ENCODE assay signal across 18 cellular contexts in the genomic region with DNA sequence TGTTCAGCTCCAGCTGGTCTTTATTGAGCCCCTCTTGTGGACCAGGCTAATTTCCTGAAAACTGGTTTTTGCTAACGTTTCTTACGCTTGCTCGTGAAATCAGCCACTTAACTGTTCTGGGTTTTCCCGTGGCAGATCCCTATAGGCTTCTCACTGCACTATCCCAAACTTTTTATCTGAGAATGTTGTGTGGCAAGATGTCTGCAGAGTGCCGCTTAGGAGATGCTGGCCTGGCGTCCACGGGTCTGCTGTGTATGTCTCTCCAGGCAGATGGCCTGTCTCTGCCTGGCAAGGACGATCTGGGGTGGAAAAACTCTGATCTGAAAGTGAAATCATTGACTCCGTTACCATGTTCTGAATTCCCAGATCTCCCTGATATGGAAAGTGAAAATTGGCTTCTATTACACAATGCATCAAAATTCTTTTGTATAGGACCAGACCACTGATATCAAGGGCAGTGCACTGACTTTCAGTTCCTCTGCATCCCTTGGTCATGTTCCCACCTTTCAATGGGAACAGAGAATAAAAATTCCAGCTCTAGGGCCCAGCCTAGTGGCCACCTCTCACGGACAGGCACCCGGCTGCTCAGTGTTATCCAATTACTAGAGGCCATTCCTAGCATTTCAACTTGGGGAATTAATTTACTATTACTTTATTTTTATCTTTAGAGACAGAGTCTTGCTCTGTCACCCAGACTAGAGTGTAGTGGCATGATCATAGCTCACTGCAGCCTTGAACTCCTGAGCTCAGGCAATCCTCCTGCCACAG.
A peak's percentile ranks its signal among the peaks of the same experiment; 100 is the strongest.
DNase-seq lines count a peak whose midpoint lies in the region; ATAC-seq and TF ChIP-seq lines count a peak whose summit lies in the region.
"Had no signal": no experiment of that assay in that cellular context is flagged by ENCODE, and none has a peak within 500 bp of the region (broad histone marks: within the 10 kb centered on the region; RNA-seq: fewer than 3 reads in every experiment).

No MANE protein-coding gene starts in this region.

- H3K27me3 Mint-ChIP-seq in WTC11 (ENCODE audit: low read depth), result no peaks in the 10 kb centered on the region
- H3K27me3 Mint-ChIP-seq in neural progenitor cell (ENCODE audit: insufficient read depth, low read depth), result no peaks in the 10 kb centered on the region
- H3K27me3 Mint-ChIP-seq in natural killer cell treated with Interleukin-12 subunit alpha and Interleukin-12 subunit beta and Interleukin-15 and Interleukin-18, amount 100 ng/mL, for 72 hours, result peaks cover 4 to 7% of the 10 kb centered on the region in 2 donors

- H3F3A ChIP-seq in neural progenitor cell (ENCODE audit: low read depth), result no peaks in the 10 kb centered on the region

- ATAC-seq in HCT116 (peak; percentile 65; the same call in 1 of the 2 replicates), WTC11 (peak; percentile 79; the same call in 1 of the 2 replicates), HG03139 (IDR thresholded peaks at IDR 0.05; ENCODE audit: unreplicated experiment) (no peak)
- no peak for ATAC-seq in natural killer cell treated with Interleukin-12 subunit alpha and Interleukin-12 subunit beta and Interleukin-15 and Interleukin-18, amount 100 ng/mL, for 72 hours
- ATAC-seq: GM12878 had no signal

- no peak overlapping the region for H3K27ac ChIP-seq in ACC112 (ENCODE audit: low read depth, low read length)
- H3K27ac ChIP-seq in HCT116 (ENCODE audit: low read depth, low read length), result no peak overlapping the region
- H3K27ac ChIP-seq in neural progenitor cell, result no peak overlapping the region
- H3K27ac ChIP-seq: C4-2B, GM23248, HL-60 had no signal

- H3K9me3 ChIP-seq in HCT116 (ENCODE audit: control insufficient read depth in 1 of 2, insufficient read depth in 1 of 2, low read depth in 1 of 2, low read length in 2 of 2) (no peaks in the 10 kb centered on the region), neural progenitor cell (ENCODE audit: low read depth) (peaks cover 5% of the 10 kb centered on the region)
- H3K9me3 ChIP-seq: BE2C, HAP-1 had no signal

- TF ChIP-seq CTCF in HCT116 (IDR thresholded peaks at IDR 0.05 in 2 of 3, conservative IDR thresholded peaks at IDR 0.05 in 1 of 3; ENCODE audit: borderline replicate concordance in 1 of 3, insufficient read depth in 1 of 3, low read depth in 2 of 3, low read length in 2 of 3) (no peak), WTC11 (IDR thresholded peaks at IDR 0.05) (no peak), neural progenitor cell (IDR thresholded peaks at IDR 0.05) (peak; percentile 20), GM13977 (IDR thresholded peaks at IDR 0.05; ENCODE audit: extremely low read depth, insufficient read depth, missing control alignments) (no peak)

- POLR2A ChIA-PET in HCT116 (lab: Charles Lee), result no interaction called here
- POLR2A ChIA-PET in WTC11 (lab: Charles Lee), result no interaction called here

- in situ Hi-C loops in GM13977 (cut with MboI; ENCODE audit: low pct_unique_long_range_greater_than_20kb, low sequenced_read_pairs, unreplicated experiment), result no loop called here

- 0 out of 2 replicates have a peak, but pooled peaks have one; percentile 10 for TF ChIP-seq RAD21 in HCT116 (IDR thresholded peaks at IDR 0.05; ENCODE audit: low read depth)

- H3K27ac Mint-ChIP-seq in WTC11 (no peak overlapping the region), neural progenitor cell (no peak overlapping the region)
- H3K27ac Mint-ChIP-seq in natural killer cell treated with Interleukin-12 subunit alpha and Interleukin-12 subunit beta and Interleukin-15 and Interleukin-18, amount 100 ng/mL, for 72 hours, result no peak overlapping the region
- H3K27ac Mint-ChIP-seq: CD4-positive, alpha-beta memory T cell; HFFc6 had no signal

- H3K79me2 ChIP-seq in ACC112 (ENCODE audit: control insufficient read depth, insufficient read depth, low read length, unreplicated experiment), result no peaks in the 10 kb centered on the region
- H3K79me2 ChIP-seq in HCT116 (ENCODE audit: insufficient read depth, low read length), result no peaks in the 10 kb centered on the region
- H3K79me2 ChIP-seq in neural progenitor cell (ENCODE audit: low read depth), result no peaks in the 10 kb centered on the region

- H3K4me1 Mint-ChIP-seq in WTC11 (peaks cover 16% of the 10 kb centered on the region), neural progenitor cell (no peaks in the 10 kb centered on the region)
- peaks cover 4 to 5% of the 10 kb centered on the region in 2 donors for H3K4me1 Mint-ChIP-seq in natural killer cell treated with Interleukin-12 subunit alpha and Interleukin-12 subunit beta and Interleukin-15 and Interleukin-18, amount 100 ng/mL, for 72 hours (ENCODE audit: low read depth in 2 of 2)
- H3K4me1 Mint-ChIP-seq: CD4-positive, alpha-beta memory T cell had no signal

- RAD21 ChIA-PET in HCT116 (lab: Charles Lee; ENCODE audit: low non-redundant PET in 1 of 2, low total read pairs in 2 of 2, uncharacterized antibody in 2 of 2, unreplicated experiment in 2 of 2), result no interaction called here

- BruUV-seq in HCT116 (replicated peaks; lab: Mats Ljungman, UMichigan), result no TSS peak

- H3K4me2 ChIP-seq in HCT116 (ENCODE audit: low read length) (no peak overlapping the region), neural progenitor cell (no peak overlapping the region)

- no peak for DNase-seq in HCT116 (ENCODE audit: low read depth, low spot score)
- DNase-seq in WTC11 (ENCODE audit: low spot score), result no peak
- DNase-seq in neural progenitor cell (ENCODE audit: low spot score), result no peak
- DNase-seq in GM13977 (ENCODE audit: low spot score), result no peak
- DNase-seq in natural killer cell treated with Interleukin-12 subunit alpha and Interleukin-12 subunit beta and Interleukin-15 and Interleukin-18, amount 100 ng/mL, for 72 hours (ENCODE audit: low spot score), result no peak
- DNase-seq: BE2C; CD4-positive, alpha-beta memory T cell; DMS79; GM23248; HFFc6; IMR-90; KBM-7 had no signal

- H3K36me3 Mint-ChIP-seq in WTC11 (peaks cover 15% of the 10 kb centered on the region), neural progenitor cell (peaks cover 1% of the 10 kb centered on the region)
- H3K36me3 Mint-ChIP-seq in natural killer cell treated with Interleukin-12 subunit alpha and Interleukin-12 subunit beta and Interleukin-15 and Interleukin-18, amount 100 ng/mL, for 72 hours, result no peaks in the 10 kb centered on the region

- CTCF ChIA-PET in HCT116 (lab: Charles Lee), result interaction anchor here (0.9 kb wide), 1 partner anchor 10 kb away, joined by 3 read pairs; no protein-coding TSS in a partner anchor
- CTCF ChIA-PET in WTC11 (lab: Charles Lee), result interaction anchor here (0.8 to 1.7 kb wide), 5 partner anchors 9 to 75 kb away, joined by 3 to 9 read pairs (median 4); no protein-coding TSS in a partner anchor

- H3K4me3 Mint-ChIP-seq in WTC11 (no peak overlapping the region), neural progenitor cell (no peak overlapping the region)
- H3K4me3 Mint-ChIP-seq in natural killer cell treated with Interleukin-12 subunit alpha and Interleukin-12 subunit beta and Interleukin-15 and Interleukin-18, amount 100 ng/mL, for 72 hours, result no peak overlapping the region
- H3K4me3 Mint-ChIP-seq: CD4-positive, alpha-beta memory T cell; HFFc6 had no signal

- H3K36me3 ChIP-seq in ACC112 (ENCODE audit: insufficient read depth, low read length) (no peaks in the 10 kb centered on the region), HCT116 (ENCODE audit: control insufficient read depth in 1 of 2, insufficient read depth in 2 of 2, low read length in 2 of 2) (no peaks in the 10 kb centered on the region), neural progenitor cell (no peaks in the 10 kb centered on the region)
- H3K36me3 ChIP-seq: BE2C, HAP-1 had no signal

- H4K20me1 ChIP-seq in HCT116 (ENCODE audit: insufficient read depth) (no peaks in the 10 kb centered on the region), neural progenitor cell (ENCODE audit: low read depth) (no peaks in the 10 kb centered on the region)

- peak overlapping the region; percentile 56; the same call in 1 of the 2 replicates for H3K4me3 ChIP-seq in ACC112 (ENCODE audit: low read depth, low read length)
- H3K4me3 ChIP-seq in HCT116 (replicated peaks in 1 of 2; ENCODE audit: low read depth in 1 of 2, low read length in 2 of 2), result no peak overlapping the region
- no peak overlapping the region for H3K4me3 ChIP-seq in neural progenitor cell
- H3K4me3 ChIP-seq: GM12878, GM23248, HAP-1 had no signal

- H2AFZ ChIP-seq in ACC112 (ENCODE audit: low read length, unreplicated experiment) (no peak overlapping the region), HCT116 (ENCODE audit: low read depth, low read length, poor library complexity, severe bottlenecking) (no peak overlapping the region), neural progenitor cell (replicated peaks) (no peak overlapping the region)
- H2AFZ ChIP-seq: GM23248 had no signal

- no peak for TF ChIP-seq POLR2A in HCT116 (IDR thresholded peaks at IDR 0.05; ENCODE audit: borderline replicate concordance, extremely low read depth, insufficient read depth, insufficient read length)

- no peak overlapping the region for H3K9ac ChIP-seq in HCT116 (ENCODE audit: low read length)
- no peak overlapping the region for H3K9ac ChIP-seq in neural progenitor cell
- H3K9ac ChIP-seq: GM23248 had no signal

- intact Hi-C loops in HCT116 (cut with micrococcal nuclease), result no loop called here

- H3K4me1 ChIP-seq in ACC112 (ENCODE audit: control insufficient read depth, insufficient read depth, low read length, unreplicated experiment) (no peaks in the 10 kb centered on the region), HCT116 (ENCODE audit: control insufficient read depth in 1 of 2, insufficient read depth in 2 of 2, low read length in 2 of 2) (no peaks in the 10 kb centered on the region), neural progenitor cell (no peaks in the 10 kb centered on the region)
- H3K4me1 ChIP-seq: BE2C, HAP-1 had no signal

- no peaks in the 10 kb centered on the region for H3K9me2 ChIP-seq in HCT116 (ENCODE audit: insufficient read depth)

- peaks cover 35% of the 10 kb centered on the region for H3K27me3 ChIP-seq in ACC112 (ENCODE audit: insufficient read depth, low read length)
- no peaks in the 10 kb centered on the region for H3K27me3 ChIP-seq in HCT116 (ENCODE audit: insufficient read depth, low read length)
- H3K27me3 ChIP-seq in neural progenitor cell, result no peaks in the 10 kb centered on the region
- H3K27me3 ChIP-seq: BE2C had no signal

- H3K9me3 Mint-ChIP-seq in WTC11 (peaks cover 16% of the 10 kb centered on the region), neural progenitor cell (peaks cover 6% of the 10 kb centered on the region)
- no peaks in the 10 kb centered on the region for H3K9me3 Mint-ChIP-seq in natural killer cell treated with Interleukin-12 subunit alpha and Interleukin-12 subunit beta and Interleukin-15 and Interleukin-18, amount 100 ng/mL, for 72 hours
- H3K9me3 Mint-ChIP-seq: HFFc6 had no signal

TF ChIP-seq in HCT116, 20 proteins besides CTCF, POLR2A, EP300 and RAD21 (continues in another document):
- TF ChIP-seq TCF7L2 (IDR thresholded peaks at IDR 0.05; ENCODE audit: borderline replicate concordance, extremely low read depth, insufficient read depth, insufficient read length) (no peak), EZH2 (IDR thresholded peaks at IDR 0.05) (no peak)

Comparison
In these comparisons a context has a peak if more than half of its experiments do, and no peak if none do; other contexts are left out.
1. ATAC-seq: peak in HCT116 (single experiment) and WTC11 (single experiment); none in HG03139 (single experiment) and natural killer cell treated with Interleukin-12 subunit alpha and Interleukin-12 subunit beta and Interleukin-15 and Interleukin-18, amount 100 ng/mL, for 72 hours (0 of 2).